In genomic region chr16:60295451-60295850, GRCh38 we compare ENCODE assay signal across 22 cellular contexts.
DNase-seq lines count a peak whose midpoint lies in the region; ATAC-seq, FAIRE-seq and TF ChIP-seq lines count a peak whose summit lies in the region.
"Had no signal": no experiment of that assay in that cellular context is flagged by ENCODE, and none has a peak within 500 bp of the region (broad histone marks: within the 10 kb centered on the region; RNA-seq: fewer than 3 reads in every experiment).

No MANE protein-coding gene starts in this region.

- intact Hi-C loops in GM12878 (cut with micrococcal nuclease; ENCODE audit: unreplicated experiment) (no loop called here), psoas muscle (cut with DNase I) (no loop called here)

- H3K4me3 ChIP-seq in GM12878 (no peak overlapping the region), psoas muscle (no peak overlapping the region)
- H3K4me3 ChIP-seq: BLaER1 treated with 17β-estradiol and CSF1 and Interleukin-3, amounts not matched to agents 10 nM and 100 nM; HAP-1 had no signal

- 0% methylated on average over 3 of the region's 3 CpGs for WGBS in GM12878 (ENCODE audit: insufficient coverage, insufficient replicate concordance, low lambda C conversion rate, missing lambda C conversion rate)
- 59 to 65% (median 62%) methylated on average over 3 of the region's 3 CpGs for WGBS in psoas muscle, 3 donors

- H3K27ac Mint-ChIP-seq in activated naive CD4-positive, alpha-beta T cell treated with anti-CD3 and anti-CD28 coated beads, Interleukin-2, amount 50 U/mL, for 72 hours = no peak overlapping the region
- H3K27ac Mint-ChIP-seq: B cell; CD14-positive monocyte; CD4-positive, alpha-beta T cell; CD8-positive, alpha-beta memory T cell; HFFc6 had no signal

- POLR2A ChIA-PET in RWPE1 (lab: Yijun Ruan, JAX; ENCODE audit: low non-redundant PET) = no interaction called here
- POLR2A ChIA-PET in GM12878 (lab: Charles Lee) = no interaction called here

- H3K36me3 Mint-ChIP-seq in activated naive CD4-positive, alpha-beta T cell treated with anti-CD3 and anti-CD28 coated beads, Interleukin-2, amount 50 U/mL, for 72 hours = no peaks in the 10 kb centered on the region
- H3K36me3 Mint-ChIP-seq: CD14-positive monocyte; CD8-positive, alpha-beta memory T cell had no signal

- H3K27ac ChIP-seq in RWPE1 (no peak overlapping the region), GM12878 (ENCODE audit: control insufficient read depth, insufficient read depth) (no peak overlapping the region), epithelial cell of prostate (no peak overlapping the region), psoas muscle (no peak overlapping the region)
- H3K27ac ChIP-seq: BLaER1 treated with 17β-estradiol and CSF1 and Interleukin-3, amounts not matched to agents 10 nM and 100 nM had no signal

- no peak for TF ChIP-seq EP300 in GM12878 (IDR thresholded peaks at IDR 0.05; ENCODE audit: borderline replicate concordance in 1 of 2, control insufficient read depth in 1 of 2, low read depth in 2 of 2, low read length in 2 of 2)

- H3K9ac ChIP-seq in GM12878 (ENCODE audit: control insufficient read depth, insufficient read depth, low read length) = no peak overlapping the region
- H3K9ac ChIP-seq: BLaER1 treated with 17β-estradiol and CSF1 and Interleukin-3, amounts not matched to agents 10 nM and 100 nM had no signal

- SMC1A ChIA-PET in GM12878 (lab: Charles Lee; ENCODE audit: uncharacterized antibody, unreplicated experiment) = interaction anchor here (0.6 kb wide), 1 partner anchor 204 kb away, joined by 3 read pairs; no protein-coding TSS in a partner anchor

- no peak for FAIRE-seq in GM12878 (lab: Jason Lieb, UNC)
- FAIRE-seq: D721Med, GM12891, GM18507, H54 had no signal

- no peak overlapping the region for H2AFZ ChIP-seq in GM12878 (ENCODE audit: control insufficient read depth, low read depth, low read length)

- RAD21 ChIA-PET in GM12878 (lab: Charles Lee; ENCODE audit: unreplicated experiment) = no interaction called here

- H3K4me2 ChIP-seq in GM12878 (ENCODE audit: control insufficient read depth, insufficient read depth) = no peak overlapping the region
- H3K4me2 ChIP-seq: BLaER1 treated with 17β-estradiol and CSF1 and Interleukin-3, amounts not matched to agents 10 nM and 100 nM had no signal

- H3K36me3 ChIP-seq in GM12878 (ENCODE audit: control insufficient read depth in 2 of 2, insufficient read depth in 2 of 2, low read length in 1 of 2) (no peaks in the 10 kb centered on the region), psoas muscle (ENCODE audit: insufficient read depth in 1 of 2, low read depth in 1 of 2) (no peaks in the 10 kb centered on the region)
- H3K36me3 ChIP-seq: BLaER1 treated with 17β-estradiol and CSF1 and Interleukin-3, amounts not matched to agents 10 nM and 100 nM; HAP-1 had no signal

- H3K27me3 ChIP-seq in GM12878 (replicated peaks in 1 of 2; ENCODE audit: control insufficient read depth in 2 of 2, insufficient read depth in 2 of 2, low read length in 1 of 2) (no peaks in the 10 kb centered on the region), psoas muscle (ENCODE audit: insufficient read depth in 3 of 3, low read length in 2 of 3) (no peaks in the 10 kb centered on the region)
- H3K27me3 ChIP-seq: BLaER1 treated with 17β-estradiol and CSF1 and Interleukin-3, amounts not matched to agents 10 nM and 100 nM had no signal

- no peaks in the 10 kb centered on the region for H3K9me3 ChIP-seq in GM12878 (replicated peaks; ENCODE audit: control insufficient read depth, insufficient read depth, low read length)
- H3K9me3 ChIP-seq in psoas muscle = peaks cover 4% of the 10 kb centered on the region
- H3K9me3 ChIP-seq: BLaER1 treated with 17β-estradiol and CSF1 and Interleukin-3, amounts not matched to agents 10 nM and 100 nM; HAP-1 had no signal

- in situ Hi-C loops in GM12878 (cut with MboI) = no loop called here

- no peak for ATAC-seq in GM12878
- no peak for ATAC-seq in activated naive CD4-positive, alpha-beta T cell treated with anti-CD3 and anti-CD28 coated beads, Interleukin-2, amount 50 U/mL, for 72 hours
- ATAC-seq in psoas muscle = no peak

- H3K79me2 ChIP-seq in GM12878 (ENCODE audit: control insufficient read depth, insufficient read depth, low read length) = no peaks in the 10 kb centered on the region

- TF ChIP-seq CTCF in RWPE1 (conservative IDR thresholded peaks at IDR 0.05; ENCODE audit: low read depth) = no peak
- TF ChIP-seq CTCF in GM12878 (IDR thresholded peaks at IDR 0.05 in 2 of 3, conservative IDR thresholded peaks at IDR 0.05 in 1 of 3; ENCODE audit: control insufficient read depth in 2 of 3, extremely low read depth in 1 of 3, insufficient read depth in 1 of 3, low read depth in 3 of 3, low read length in 3 of 3) = no peak
- no peak for TF ChIP-seq CTCF in psoas muscle (IDR thresholded peaks at IDR 0.05)

- H3K4me1 ChIP-seq in GM12878 (ENCODE audit: control insufficient read depth, insufficient read depth, low read length) (no peaks in the 10 kb centered on the region), psoas muscle (no peaks in the 10 kb centered on the region)
- H3K4me1 ChIP-seq: BLaER1 treated with 17β-estradiol and CSF1 and Interleukin-3, amounts not matched to agents 10 nM and 100 nM; HAP-1 had no signal

- no peak for TF ChIP-seq RAD21 in GM12878 (IDR thresholded peaks at IDR 0.05; ENCODE audit: insufficient read depth, low read depth, low read length)

- no peaks in the 10 kb centered on the region for H4K20me1 ChIP-seq in GM12878 (ENCODE audit: control insufficient read depth, insufficient read depth)
- H4K20me1 ChIP-seq: BLaER1 treated with 17β-estradiol and CSF1 and Interleukin-3, amounts not matched to agents 10 nM and 100 nM had no signal

- CTCF ChIA-PET in RWPE1 (lab: Yijun Ruan, JAX) = no interaction called here
- CTCF ChIA-PET in GM12878 (lab: Yijun Ruan, JAX) = no interaction called here

- H3K9me3 Mint-ChIP-seq in activated naive CD4-positive, alpha-beta T cell treated with anti-CD3 and anti-CD28 coated beads, Interleukin-2, amount 50 U/mL, for 72 hours = peaks cover 3 to 19% of the 10 kb centered on the region in 2 donors

- no TSS peak for BruUV-seq in GM12878 (replicated peaks; lab: Mats Ljungman, UMichigan)

- DNase-seq in RWPE1 (ENCODE audit: low spot score) = peak; percentile 4
- DNase-seq in GM12878 (ENCODE audit: low read depth, low spot score) = no peak
- peak; percentile 12 for DNase-seq in epithelial cell of prostate (ENCODE audit: low read depth, low spot score)
- DNase-seq in NCI-H128 (lab: John Stamatoyannopoulos, UW; ENCODE audit: unreplicated experiment) = no peak
- DNase-seq in activated naive CD4-positive, alpha-beta T cell treated with anti-CD3 and anti-CD28 coated beads, Interleukin-2, amount 50 U/mL, for 72 hours (ENCODE audit: low spot score in 2 of 2) = no peak
- DNase-seq in psoas muscle = no peak
- DNase-seq: CD4-positive, alpha-beta T cell; CD8-positive, alpha-beta memory T cell; DMS 273 treated with DMSO at 0.1 percent for 48 hours; DMS79; EL; GDM1; GOT3; HFFc6 had no signal

- TF ChIP-seq POLR2A in GM12878 (IDR thresholded peaks at IDR 0.05; ENCODE audit: low read depth, low read length) = no peak

TF ChIP-seq in GM12878, 131 proteins besides CTCF, POLR2A, EP300 and RAD21:
- no peak for TF ChIP-seq TCF7 (IDR thresholded peaks at IDR 0.05; ENCODE audit: borderline replicate concordance)
- TF ChIP-seq, protein P1, sequence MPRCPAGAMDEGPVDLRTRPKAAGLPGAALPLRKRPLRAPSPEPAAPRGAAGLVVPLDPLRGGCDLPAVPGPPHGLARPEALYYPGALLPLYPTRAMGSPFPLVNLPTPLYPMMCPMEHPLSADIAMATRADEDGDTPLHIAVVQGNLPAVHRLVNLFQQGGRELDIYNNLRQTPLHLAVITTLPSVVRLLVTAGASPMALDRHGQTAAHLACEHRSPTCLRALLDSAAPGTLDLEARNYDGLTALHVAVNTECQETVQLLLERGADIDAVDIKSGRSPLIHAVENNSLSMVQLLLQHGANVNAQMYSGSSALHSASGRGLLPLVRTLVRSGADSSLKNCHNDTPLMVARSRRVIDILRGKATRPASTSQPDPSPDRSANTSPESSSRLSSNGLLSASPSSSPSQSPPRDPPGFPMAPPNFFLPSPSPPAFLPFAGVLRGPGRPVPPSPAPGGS (IDR thresholded peaks at IDR 0.05; ENCODE audit: borderline replicate concordance, insufficient read depth, low read depth, low read length, poor library complexity, severe bottlenecking) = peak; percentile 6
- TF ChIP-seq RFX5 (IDR thresholded peaks at IDR 0.05; ENCODE audit: low read depth, low read length) = no peak
- TF ChIP-seq TCF3 (IDR thresholded peaks at IDR 0.05; ENCODE audit: borderline replicate concordance, insufficient read depth, low read depth, low read length) = no peak

Comparison
In these comparisons a context has a peak if more than half of its experiments do, and no peak if none do; other contexts are left out.
1. DNase-seq: peak in RWPE1 (single experiment) and epithelial cell of prostate (single experiment); none in GM12878 (single experiment), NCI-H128 (single experiment), activated naive CD4-positive, alpha-beta T cell treated with anti-CD3 and anti-CD28 coated beads, Interleukin-2, amount 50 U/mL, for 72 hours (0 of 2) and psoas muscle (0 of 2).